In the genomic region with DNA sequence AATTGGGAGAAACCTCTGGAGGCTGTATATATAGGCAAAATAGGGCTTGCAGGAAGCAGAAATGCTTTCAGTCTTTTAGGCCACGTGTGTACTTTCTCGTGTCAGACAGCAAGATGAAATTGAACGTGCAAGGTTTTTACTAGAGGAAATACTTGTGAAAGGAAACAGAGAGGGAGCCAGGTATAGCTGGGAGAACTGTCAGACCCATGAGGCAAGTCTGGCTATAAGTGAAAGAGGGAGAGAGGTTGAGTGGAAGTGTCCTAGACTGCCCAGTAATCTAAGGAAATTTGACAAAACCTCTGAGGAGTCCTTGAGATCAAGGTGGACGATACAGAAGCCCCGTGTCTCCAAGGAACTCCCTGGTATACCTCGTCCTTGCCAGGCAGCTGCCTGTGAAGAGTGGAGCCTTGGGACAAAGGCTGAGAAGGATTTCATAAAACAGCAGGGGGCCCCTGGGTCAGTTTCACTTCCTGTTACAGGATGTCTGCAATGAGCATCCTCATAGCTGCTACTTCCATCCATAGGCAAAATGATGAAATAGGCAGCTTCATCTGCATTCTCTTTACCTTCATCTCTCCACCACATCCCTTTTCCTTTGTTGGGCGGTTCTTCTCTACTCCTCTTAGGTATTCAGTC, we compare ENCODE assay signal across 1 cellular context.
TF ChIP-seq lines count a peak whose summit lies in the region.

No MANE protein-coding gene starts in this region.

TF ChIP-seq in SK-N-SH, 30 proteins besides CTCF, POLR2A, EP300 and RAD21 (continued from another document):
- no peak for TF ChIP-seq POLR2AphosphoS5 (IDR thresholded peaks at IDR 0.05; ENCODE audit: low read depth, low read length)
- TF ChIP-seq TEAD4 (IDR thresholded peaks at IDR 0.05; ENCODE audit: borderline replicate concordance, insufficient read depth), result no peak
- TF ChIP-seq, protein P1, sequence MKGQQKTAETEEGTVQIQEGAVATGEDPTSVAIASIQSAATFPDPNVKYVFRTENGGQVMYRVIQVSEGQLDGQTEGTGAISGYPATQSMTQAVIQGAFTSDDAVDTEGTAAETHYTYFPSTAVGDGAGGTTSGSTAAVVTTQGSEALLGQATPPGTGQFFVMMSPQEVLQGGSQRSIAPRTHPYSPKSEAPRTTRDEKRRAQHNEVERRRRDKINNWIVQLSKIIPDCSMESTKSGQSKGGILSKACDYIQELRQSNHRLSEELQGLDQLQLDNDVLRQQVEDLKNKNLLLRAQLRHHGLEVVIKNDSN (IDR thresholded peaks at IDR 0.05; ENCODE audit: borderline replicate concordance, low read depth), result no peak
- no peak for TF ChIP-seq ELF1 (IDR thresholded peaks at IDR 0.05)
- no peak for TF ChIP-seq ZBTB33 (IDR thresholded peaks at IDR 0.05; ENCODE audit: borderline replicate concordance, low read depth)
- TF ChIP-seq RCOR1 (IDR thresholded peaks at IDR 0.05; ENCODE audit: low read length), result no peak
- TF ChIP-seq, protein P2, sequence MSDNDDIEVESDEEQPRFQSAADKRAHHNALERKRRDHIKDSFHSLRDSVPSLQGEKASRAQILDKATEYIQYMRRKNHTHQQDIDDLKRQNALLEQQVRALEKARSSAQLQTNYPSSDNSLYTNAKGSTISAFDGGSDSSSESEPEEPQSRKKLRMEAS (IDR thresholded peaks at IDR 0.05; ENCODE audit: low read depth), result no peak
